Comparison of ENCODE assay signal across 8 cellular contexts in the genomic region with DNA sequence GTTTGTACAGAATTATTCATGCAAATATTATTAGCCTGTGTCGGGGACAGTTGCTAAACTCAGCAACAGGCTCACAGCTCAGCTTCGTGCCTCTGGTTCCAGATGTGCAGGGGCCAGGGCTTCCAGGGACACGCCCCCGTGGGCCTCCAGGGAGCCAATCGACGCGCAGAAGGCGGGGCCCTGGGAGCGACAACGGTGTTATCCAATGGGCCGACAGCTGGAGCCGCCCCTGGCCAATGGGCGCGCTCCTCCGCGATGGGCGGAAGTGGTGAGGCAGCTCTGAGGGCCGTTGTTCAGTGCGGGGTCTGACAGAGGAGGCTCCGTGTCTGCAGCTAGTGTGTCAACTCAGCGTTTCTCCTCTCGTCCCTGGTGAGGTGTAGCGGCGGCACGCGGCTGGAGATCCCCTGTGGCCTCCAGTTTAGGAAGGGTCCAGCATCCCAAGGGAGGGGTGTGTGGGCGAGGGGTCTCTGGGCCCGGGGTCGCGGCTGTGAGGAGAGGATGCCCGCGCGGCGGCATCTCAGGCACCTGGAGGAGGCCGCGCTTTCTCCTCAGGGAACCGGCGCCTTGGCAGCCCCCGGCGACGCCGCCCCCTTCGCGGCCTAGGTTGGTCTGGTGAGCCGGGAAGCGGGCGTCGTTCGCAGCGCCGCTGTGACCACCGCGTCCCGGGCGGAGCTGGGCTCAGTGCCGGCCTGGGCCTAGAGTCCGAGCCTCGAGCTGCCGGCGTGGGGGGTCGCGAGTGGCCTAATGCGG. TPM values are rescaled to one million over a fixed set of nuclear protein-coding genes. Genes with fewer than 3 reads are reported as not detected.
A peak's percentile ranks its signal among the peaks of the same experiment; 100 is the strongest.
DNase-seq lines count a peak whose midpoint lies in the region; ATAC-seq, FAIRE-seq and TF ChIP-seq lines count a peak whose summit lies in the region.

A gene with protein sequence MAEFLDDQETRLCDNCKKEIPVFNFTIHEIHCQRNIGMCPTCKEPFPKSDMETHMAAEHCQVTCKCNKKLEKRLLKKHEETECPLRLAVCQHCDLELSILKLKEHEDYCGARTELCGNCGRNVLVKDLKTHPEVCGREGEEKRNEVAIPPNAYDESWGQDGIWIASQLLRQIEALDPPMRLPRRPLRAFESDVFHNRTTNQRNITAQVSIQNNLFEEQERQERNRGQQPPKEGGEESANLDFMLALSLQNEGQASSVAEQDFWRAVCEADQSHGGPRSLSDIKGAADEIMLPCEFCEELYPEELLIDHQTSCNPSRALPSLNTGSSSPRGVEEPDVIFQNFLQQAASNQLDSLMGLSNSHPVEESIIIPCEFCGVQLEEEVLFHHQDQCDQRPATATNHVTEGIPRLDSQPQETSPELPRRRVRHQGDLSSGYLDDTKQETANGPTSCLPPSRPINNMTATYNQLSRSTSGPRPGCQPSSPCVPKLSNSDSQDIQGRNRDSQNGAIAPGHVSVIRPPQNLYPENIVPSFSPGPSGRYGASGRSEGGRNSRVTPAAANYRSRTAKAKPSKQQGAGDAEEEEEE (plus strand): TSS at position 311 of the 750 bp plus-strand sequence. CDS start 4,963 bp downstream, outside the sequence.

- no peak within 1 kb of the TSS; the same call in 1 of the 2 replicates for H2BK5ac ChIP-seq in H1 (ENCODE audit: low read depth, low read length)

- no peak within 1 kb of the TSS for H2BK120ac ChIP-seq in H1 (replicated peaks; ENCODE audit: low read depth, low read length)

- H4K20me1 ChIP-seq in H1 (replicated peaks in 1 of 2; ENCODE audit: control insufficient read depth in 1 of 2, insufficient read depth in 2 of 2, low read length in 2 of 2): peaks cover 2% of the 10 kb centered on the region in 2 experiments

- 2% methylated on average over 43 of the region's 63 CpGs; no CpG with 5 or more reads in 1 of the 2 experiments for WGBS in H1 (ENCODE audit: extremely low coverage in 1 of 2, insufficient coverage in 1 of 2, insufficient read length in 1 of 2, insufficient replicate concordance in 2 of 2, low coverage in 1 of 2, low lambda C conversion rate in 2 of 2, missing lambda C conversion rate in 1 of 2), 2 experiments

- no peak within 1 kb of the TSS for H4K91ac ChIP-seq in H1 (replicated peaks; ENCODE audit: insufficient read length, low read length)

- H2BK20ac ChIP-seq in H1 (ENCODE audit: low read length): no peak within 1 kb of the TSS

- no peaks in the 10 kb centered on the region for H3K36me3 Mint-ChIP-seq in memory B cell

- TF ChIP-seq CTCF in H1 (IDR thresholded peaks at IDR 0.05; ENCODE audit: control extremely low read depth in 1 of 3, insufficient read depth in 1 of 3, low read depth in 1 of 3, low read length in 3 of 3): no peak

- TF ChIP-seq EP300 in H1 (IDR thresholded peaks at IDR 0.05; ENCODE audit: borderline replicate concordance in 1 of 2, low read depth in 2 of 2, low read length in 2 of 2): no peak

- peak within 1 kb of the TSS; percentile 51 to 81 (median 58) for H3K9ac ChIP-seq in H1 (replicated peaks in 1 of 4; ENCODE audit: extremely low read depth in 1 of 4, low read depth in 3 of 4, low read length in 3 of 4)

- peak within 1 kb of the TSS; percentile 77 to 91 for H3K4me2 ChIP-seq in H1 (ENCODE audit: insufficient read depth in 1 of 2, low read depth in 2 of 2, low read length in 2 of 2)

- H3K4me3 ChIP-seq in H1 (ENCODE audit: extremely low read depth in 1 of 4, insufficient read depth in 2 of 4, low read depth in 3 of 4, low read length in 4 of 4): peak within 1 kb of the TSS; percentile 51 to 87 (median 82)

- peak in 1 of 2 experiments; percentile 81; a peak in 2 of 3 replicates for TF ChIP-seq POLR2A in H1 (IDR thresholded peaks at IDR 0.05; ENCODE audit: control extremely low read depth in 1 of 2, low read depth in 2 of 2, low read length in 2 of 2)

- H4K5ac ChIP-seq in H1 (ENCODE audit: insufficient read length, low read depth, low read length): no peak within 1 kb of the TSS

- no peaks in the 10 kb centered on the region for H3K9me3 ChIP-seq in H1 (ENCODE audit: insufficient read depth in 2 of 2, low read depth in 1 of 2, low read length in 1 of 2)

- H3K4me3 Mint-ChIP-seq in memory B cell: peak within 1 kb of the TSS; percentile 78

- no peak within 1 kb of the TSS for H3K27ac ChIP-seq in H1 (ENCODE audit: low read depth, low read length)

- H3K79me1 ChIP-seq in H1 (ENCODE audit: low read depth, low read length): no peaks in the 10 kb centered on the region

- peak within 1 kb of the TSS; percentile 90 for H3K27ac Mint-ChIP-seq in memory B cell

- H4K8ac ChIP-seq in H1 (ENCODE audit: extremely low read depth, insufficient read depth, low read length): peak within 1 kb of the TSS; percentile 42

- H2BK12ac ChIP-seq in H1 (ENCODE audit: low read depth, low read length): no peak within 1 kb of the TSS

- peak; percentile 96 for FAIRE-seq in HTR-8/SVneo (lab: Jason Lieb, UNC)
- no peak for FAIRE-seq in H1 (lab: Jason Lieb, UNC)

- no peak within 1 kb of the TSS for H2BK15ac ChIP-seq in H1 (ENCODE audit: low read length)

- peaks cover 2% of the 10 kb centered on the region for H3K27me3 Mint-ChIP-seq in memory B cell

- peak within 1 kb of the TSS; percentile 26; the same call in 1 of the 2 replicates for H2AFZ ChIP-seq in H1 (ENCODE audit: low read length)

- peaks cover 2 to 5% of the 10 kb centered on the region in 2 experiments; a peak in 1 of 4 replicates for H3K79me2 ChIP-seq in H1 (ENCODE audit: control insufficient read depth in 1 of 2, insufficient read depth in 2 of 2, low read length in 2 of 2)

- no peaks in the 10 kb centered on the region for H3K36me3 ChIP-seq in H1 (ENCODE audit: control insufficient read depth in 2 of 4, insufficient read depth in 4 of 4, low read length in 3 of 4)

- peaks cover 0 to 4% (median 1%) of the 10 kb centered on the region in 4 experiments; a peak in 4 of 7 replicates for H3K4me1 ChIP-seq in H1 (replicated peaks in 1 of 4; ENCODE audit: control insufficient read depth in 3 of 4, insufficient read depth in 4 of 4, low read length in 3 of 4)

- ATAC-seq in GM21367 (IDR thresholded peaks at IDR 0.05; ENCODE audit: unreplicated experiment) (peak; percentile 91), memory B cell (ENCODE audit: low read depth) (peak; percentile 97)

- H3K4me1 Mint-ChIP-seq in memory B cell: peaks cover 12% of the 10 kb centered on the region

- H3K23me2 ChIP-seq in H1 (ENCODE audit: low read depth, low read length): peaks cover 4% of the 10 kb centered on the region; the same call in 1 of the 2 replicates

- H3K23ac ChIP-seq in H1 (ENCODE audit: insufficient read length): no peak within 1 kb of the TSS

- H3K18ac ChIP-seq in H1 (ENCODE audit: extremely low read depth, low read length): no peak within 1 kb of the TSS

- no peak within 1 kb of the TSS for H3K14ac ChIP-seq in H1 (ENCODE audit: insufficient read length)

- H3K4ac ChIP-seq in H1 (replicated peaks; ENCODE audit: insufficient read length, low read depth, low read length): no peak within 1 kb of the TSS

- H3K56ac ChIP-seq in H1 (replicated peaks; ENCODE audit: insufficient read length, low read depth, low read length): no peak within 1 kb of the TSS

- CTCF ChIA-PET in H1 (lab: Charles Lee; ENCODE audit: partially characterized antibody): interaction anchor here (1.0 to 1.2 kb wide), 3 partner anchors 10 to 39 kb away, joined by 3 to 4 read pairs (median 3); no protein-coding TSS in a partner anchor

- no peak within 1 kb of the TSS for H2AK5ac ChIP-seq in H1 (ENCODE audit: low read depth, low read length)

- no peaks in the 10 kb centered on the region for H3K27me3 ChIP-seq in H1 (replicated peaks in 1 of 4; ENCODE audit: control insufficient read depth in 3 of 4, extremely low read depth in 1 of 4, insufficient read depth in 3 of 4, low read length in 3 of 4)

- DNase-seq in COLO829 (ENCODE audit: low spot score) (peak; percentile 97), HTR-8/SVneo (ENCODE audit: insufficient read length, low spot score) (peak; percentile 99), NOMO-1 treated with dmso at 0.1 percent for 144 hours (lab: John Stamatoyannopoulos, UW; ENCODE audit: unreplicated experiment) (peak; percentile 94), H1 (ENCODE audit: low read depth in 1 of 2, low spot score in 2 of 2) (peak; percentile 88 to 99), memory B cell (ENCODE audit: low spot score in 2 of 2) (peak; percentile 97 to 98)
- peak; percentile 95 to 99 (median 96) for DNase-seq in activated CD8-positive, alpha-beta memory T cell treated with anti-CD3 and anti-CD28 coated beads for 48 hours (ENCODE audit: low read depth in 2 of 3, low spot score in 2 of 3)
- DNase-seq in stimulated activated CD8-positive, alpha-beta memory T cell treated with anti-CD3 and anti-CD28 coated beads, Interleukin-12 subunit alpha, Interleukin-12 subunit beta, amount 100 ng/mL, for 24 hours (ENCODE audit: extremely low read depth): peak; percentile 97

- POLR2A ChIA-PET in H1 (lab: Charles Lee; ENCODE audit: partially characterized antibody): interaction anchor here (1.1 to 8.1 kb wide), 7 partner anchors 8 to 112 kb away, joined by 3 to 90 read pairs (median 5); partner anchors contain the start of genes ERP29, NAA25 and TMEM116

- no peak for TF ChIP-seq RAD21 in H1 (IDR thresholded peaks at IDR 0.05 in 1 of 2, conservative IDR thresholded peaks at IDR 0.05 in 1 of 2; ENCODE audit: low read depth in 2 of 2, low read length in 2 of 2)

- no peaks in the 10 kb centered on the region for H3K9me3 Mint-ChIP-seq in memory B cell

TF ChIP-seq in H1, 55 proteins besides CTCF, POLR2A, EP300 and RAD21 (continues in another document):
- no peak for TF ChIP-seq EGR1 (IDR thresholded peaks at IDR 0.05; ENCODE audit: borderline replicate concordance, low read depth, low read length)
- no peak for TF ChIP-seq SRF (IDR thresholded peaks at IDR 0.05; ENCODE audit: low read depth, low read length)
- TF ChIP-seq MAX (IDR thresholded peaks at IDR 0.05): no peak
- TF ChIP-seq CTBP2 (IDR thresholded peaks at IDR 0.05; ENCODE audit: borderline replicate concordance, insufficient read depth, insufficient read length, low read length): no peak
- peak; percentile 76 for TF ChIP-seq PHF8 (conservative IDR thresholded peaks at IDR 0.05; ENCODE audit: low read depth, low read length)
- no peak for TF ChIP-seq SIX5 (IDR thresholded peaks at IDR 0.05; ENCODE audit: low read depth, low read length)
- TF ChIP-seq POU5F1 (IDR thresholded peaks at IDR 0.05; ENCODE audit: low read depth, low read length): no peak
- TF ChIP-seq CREB1 (IDR thresholded peaks at IDR 0.05): peak; percentile 65

RNA-seq across cellular contexts. Expression of the gene that starts here (rescaled TPM):
- total RNA-seq in H1 (2021; fragmentation: NEBNext Ultra II Directional; extraction: Animal tissue kit (Norgen Biotek cat#: 25700)): 33.1 and 36.3 TPM in 2 replicates
- 16.1 and 18.1 TPM in 2 replicates for polyA plus RNA-seq in H1 (2011; rRNA removed)
- 24.2 TPM for polyA plus RNA-seq in H1 (2011; cell fraction: cytosol; rRNA removed)
- polyA plus RNA-seq in H1 (2011; cell fraction: nucleus; rRNA removed): 20.6 TPM
- polyA plus RNA-seq in H1 (2012, experiment 1 of 2): 28.4 to 33.5 TPM (median 31.0 TPM) in 4 replicates
- polyA plus RNA-seq in H1 (2012, experiment 2 of 2): 25.2 TPM
- 17.9 TPM for polyA plus RNA-seq in H1 (2013, experiment 1 of 2)
- 16.1 TPM for polyA plus RNA-seq in H1 (2013, experiment 2 of 2)
- 28.5 and 32.7 TPM in 2 replicates for polyA minus RNA-seq in H1 (2011; rRNA and poly(A)+ RNA removed)
- polyA minus RNA-seq in H1 (2011; cell fraction: cytosol; rRNA and poly(A)+ RNA removed): 10.0 TPM
- 11.2 TPM for polyA minus RNA-seq in H1 (2011; cell fraction: nucleus; rRNA and poly(A)+ RNA removed)
